17 cellular contexts compared by ENCODE assay signal in the genomic region with DNA sequence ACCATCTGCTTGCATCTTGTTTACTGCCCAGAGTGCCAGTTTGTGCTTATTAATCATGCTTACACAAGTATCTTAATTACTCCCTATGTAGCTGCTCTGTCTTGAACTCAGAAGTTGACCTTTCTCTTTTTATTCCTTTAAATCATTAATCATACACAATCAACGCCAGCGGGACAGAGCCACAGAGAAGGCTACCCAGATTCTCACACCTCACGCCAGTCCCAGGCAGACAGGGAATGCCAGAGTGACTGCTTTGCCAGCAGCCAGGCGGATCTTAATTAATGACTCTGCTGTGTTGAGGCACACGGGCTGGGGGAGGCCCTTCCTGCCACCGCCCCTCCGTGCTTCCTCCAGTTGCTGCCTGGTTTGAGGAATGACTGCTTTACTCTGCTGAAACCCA.
DNase-seq lines count a peak whose midpoint lies in the region; ATAC-seq and TF ChIP-seq lines count a peak whose summit lies in the region.
"Had no signal": no experiment of that assay in that cellular context is flagged by ENCODE, and none has a peak within 500 bp of the region (broad histone marks: within the 10 kb centered on the region; RNA-seq: fewer than 3 reads in every experiment).

No MANE protein-coding gene starts in this region.

- peaks cover 5% of the 10 kb centered on the region for H3K4me1 ChIP-seq in prostate gland (replicated peaks)

- H3K27me3 ChIP-seq in prostate gland (replicated peaks; ENCODE audit: insufficient read depth), result no peaks in the 10 kb centered on the region

- H3K27ac ChIP-seq in prostate gland, result no peak overlapping the region
- H3K27ac ChIP-seq: HL-60, psoas muscle had no signal

- H3K4me3 ChIP-seq in prostate gland, result no peak overlapping the region
- no peak overlapping the region for H3K4me3 ChIP-seq in foreskin fibroblast (ENCODE audit: low read depth in 1 of 2, low read length in 2 of 2)
- H3K4me3 ChIP-seq: psoas muscle had no signal

- 66% methylated on average over 7 of the region's 7 CpGs for WGBS in prostate gland

- no peak for TF ChIP-seq CTCF in prostate gland (IDR thresholded peaks at IDR 0.05)
- TF ChIP-seq CTCF in foreskin fibroblast (IDR thresholded peaks at IDR 0.05; ENCODE audit: low read depth, low read length), result no peak

- DNase-seq in ELF-1 (ENCODE audit: low read depth, low spot score) (peak; percentile 30), NCI-H69 (lab: John Stamatoyannopoulos, UW) (peak; percentile 74), glomerular visceral epithelial cell (ENCODE audit: extremely low spot score) (peak; percentile 4), retina (peak; percentile 51), prostate gland (ENCODE audit: low spot score) (no peak), foreskin fibroblast (no peak), activated gamma-delta T cell treated with Interleukin-2 at 50 U/mL for 16 hours (no peak)
- DNase-seq: activated CD4-positive, alpha-beta T cell treated with anti-CD3 and anti-CD28 coated beads, Interleukin-2, amount 50 U/mL, for 1 hour; activated CD8-positive, alpha-beta memory T cell treated with anti-CD3 and anti-CD28 coated beads, Interleukin-2, amount 50 U/mL, for 4 hours; activated effector memory CD4-positive, alpha-beta T cell treated with Interleukin-2 at 50 U/mL for 16 hours; naive B cell; NCI-H2029; NCI-H510A treated with DMSO at 0.1 percent for 48 hours; psoas muscle; stimulated activated CD4-positive, alpha-beta T cell treated with anti-CD3 and anti-CD28 coated beads, Interleukin-12 subunit alpha, Interleukin-12 subunit beta, amount 100 ng/mL, for 4 hours had no signal

- ATAC-seq in GM18517 (IDR thresholded peaks at IDR 0.05; ENCODE audit: unreplicated experiment), result no peak
- ATAC-seq: psoas muscle had no signal

- intact Hi-C loops in prostate gland (cut with DNase I), result loop anchor here (5.0 to 10.0 kb wide), 5 partner anchors 194 to 426 kb away; partner anchors contain the start of gene ZNF503

- no peaks in the 10 kb centered on the region for H3K36me3 ChIP-seq in prostate gland

- H3K9me3 ChIP-seq in prostate gland, result no peaks in the 10 kb centered on the region
- H3K9me3 ChIP-seq: psoas muscle had no signal

- no peak for TF ChIP-seq POLR2A in prostate gland (IDR thresholded peaks at IDR 0.05)

Comparison
In these comparisons a context has a peak if more than half of its experiments do, and no peak if none do; other contexts are left out.
1. DNase-seq: peak in ELF-1 (single experiment), NCI-H69 (single experiment), glomerular visceral epithelial cell (single experiment) and retina (single experiment); none in prostate gland (single experiment), foreskin fibroblast (0 of 2) and activated gamma-delta T cell treated with Interleukin-2 at 50 U/mL for 16 hours (single experiment).